Comparison of ENCODE assay signal across 33 cellular contexts in the genomic region with DNA sequence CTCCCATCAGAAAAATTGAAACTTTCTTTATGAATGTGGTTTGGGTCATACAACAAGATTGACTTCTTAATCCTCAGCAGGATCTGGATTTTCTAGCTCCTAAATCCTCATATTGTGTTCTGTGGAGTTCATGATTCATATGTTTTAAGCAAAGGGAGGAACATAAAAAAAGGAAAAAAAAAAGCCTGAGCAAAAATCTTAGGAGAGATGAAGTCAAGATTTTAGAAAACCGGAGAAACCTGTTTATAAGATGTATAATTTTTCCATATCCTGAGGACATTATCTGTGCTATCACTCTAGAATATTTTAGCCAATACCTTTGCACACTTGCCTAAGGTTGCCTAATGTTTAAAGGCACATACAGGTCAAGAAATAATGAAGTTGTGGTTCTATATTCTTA. TPM values are rescaled to one million over a fixed set of nuclear protein-coding genes. Genes with fewer than 3 reads are reported as not detected.
"Had no signal": no experiment of that assay in that cellular context is flagged by ENCODE, and none has a peak within 500 bp of the region (broad histone marks: within the 10 kb centered on the region; RNA-seq: fewer than 3 reads in every experiment).

No MANE protein-coding gene starts in this region.

- H3K27ac ChIP-seq: ascending aorta, breast epithelium, coronary artery, dorsolateral prefrontal cortex had no signal

- ATAC-seq: activated CD4-positive, alpha-beta T cell treated with anti-CD3 and anti-CD28 coated beads for 36 hours; activated CD8-positive, alpha-beta memory T cell treated with anti-CD3 and anti-CD28 coated beads, Interleukin-2, amount 10 ng/mL, durations not matched to agents 7 days and 5 days; activated CD8-positive, alpha-beta T cell treated with anti-CD3 and anti-CD28 coated beads, Interleukin-2, amount 10 ng/mL, durations not matched to agents 7 days and 5 days; activated naive CD4-positive, alpha-beta T cell treated with anti-CD3 and anti-CD28 coated beads, Interleukin-2, amount 50 U/mL, for 72 hours; T-helper 17 cell had no signal

- FAIRE-seq: frontal cortex had no signal

- H3K4me3 ChIP-seq: ascending aorta, breast epithelium, coronary artery, dorsolateral prefrontal cortex, esophagus squamous epithelium had no signal

- DNase-seq: activated CD4-positive, alpha-beta memory T cell treated with anti-CD3 and anti-CD28 coated beads for 36 hours; activated CD4-positive, alpha-beta T cell treated with anti-CD3 and anti-CD28 coated beads for 36 hours; activated CD4-positive, alpha-beta T cell treated with anti-CD3 and anti-CD28 coated beads, Interleukin-2, amount 10 ng/mL, durations not matched to agents 24 days and 14 days; activated CD4-positive, CD25-positive, alpha-beta regulatory T cell; activated CD4-positive, CD25-positive, alpha-beta regulatory T cell treated with anti-CD3 and anti-CD28 coated beads, Interleukin-2, amount 50 U/mL, for 72 hours; activated CD8-positive, alpha-beta memory T cell treated with anti-CD3 and anti-CD28 coated beads, Interleukin-2, amount 10 ng/mL, durations not matched to agents 7 days and 5 days; activated CD8-positive, alpha-beta memory T cell treated with anti-CD3 and anti-CD28 coated beads, Interleukin-2, amount 50 U/mL, for 4 hours; activated CD8-positive, alpha-beta T cell treated with anti-CD3 and anti-CD28 coated beads, Interleukin-2, amount 10 ng/mL, durations not matched to agents 7 days and 5 days; activated gamma-delta T cell; activated naive CD4-positive, alpha-beta T cell; activated naive CD4-positive, alpha-beta T cell treated with anti-CD3 and anti-CD28 coated beads, Interleukin-2, amount 10 ng/mL, durations not matched to agents 7 days and 5 days; activated naive CD8-positive, alpha-beta T cell treated with anti-CD3 and anti-CD28 coated beads, Interleukin-2, amount 10 ng/mL, durations not matched to agents 7 days and 5 days; activated T-cell treated with anti-CD3 and anti-CD28 coated beads, Interleukin-2, amount 50 U/mL, for 1 hour; activated T-cell treated with anti-CD3 and anti-CD28 coated beads, Interleukin-2, amount 50 U/mL, for 48 hours; dorsolateral prefrontal cortex; effector memory CD4-positive, alpha-beta T cell; endodermal cell; erythroblast; esophagus squamous epithelium; head of caudate nucleus; hippocampal formation; T-helper 17 cell; T1000 had no signal

- H3K9me3 ChIP-seq: ascending aorta, breast epithelium, esophagus squamous epithelium had no signal

- H3K27me3 ChIP-seq: ascending aorta, breast epithelium, esophagus squamous epithelium had no signal

- H3K36me3 ChIP-seq: ascending aorta, breast epithelium, esophagus squamous epithelium had no signal

- H3K4me1 ChIP-seq: ascending aorta, breast epithelium had no signal

RNA-seq across cellular contexts. Expression of a gene that starts 7.0 kb away (rescaled TPM):
- total RNA-seq: activated CD4-positive, alpha-beta memory T cell treated with anti-CD3 and anti-CD28 coated beads for 36 hours; activated CD4-positive, alpha-beta T cell treated with anti-CD3 and anti-CD28 coated beads for 36 hours; activated CD4-positive, alpha-beta T cell treated with anti-CD3 and anti-CD28 coated beads, Interleukin-2, amount 10 ng/mL, durations not matched to agents 24 days and 14 days; activated CD8-positive, alpha-beta memory T cell treated with anti-CD3 and anti-CD28 coated beads for 36 hours; activated CD8-positive, alpha-beta memory T cell treated with anti-CD3 and anti-CD28 coated beads, Interleukin-2, amount 10 ng/mL, durations not matched to agents 7 days and 5 days; activated CD8-positive, alpha-beta T cell treated with anti-CD3 and anti-CD28 coated beads, Interleukin-2, amount 10 ng/mL, durations not matched to agents 7 days and 5 days; activated naive CD8-positive, alpha-beta T cell treated with anti-CD3 and anti-CD28 coated beads, Interleukin-2, amount 10 ng/mL, durations not matched to agents 7 days and 5 days; activated T-helper 1 cell treated with anti-CD3 and anti-CD28 coated beads, Interleukin-12 subunit alpha, Interleukin-12 subunit beta, Interleukin-2, Interleukin-4 antibody, amounts not matched to agents 30 ng/mL and 10 ng/mL and 1 ng/mL, durations not matched to agents 14 hours and 24 hours and 36 hours; activated T-helper 2 cell treated with anti-CD3 and anti-CD28 coated beads, Interferon-gamma antibody, Interleukin-2, Interleukin-4, amounts not matched to agents 10 μg/mL and 5 μg/mL and 100 μg/mL, durations not matched to agents 14 hours and 24 hours and 36 hours; ascending aorta; frontal cortex had no signal

RNA-seq across cellular contexts. Expression of a gene that starts 49.7 kb away (rescaled TPM):
- total RNA-seq: activated CD4-positive, alpha-beta memory T cell treated with anti-CD3 and anti-CD28 coated beads for 36 hours; activated CD4-positive, alpha-beta T cell treated with anti-CD3 and anti-CD28 coated beads, Interleukin-2, amount 10 ng/mL, durations not matched to agents 24 days and 14 days; activated CD8-positive, alpha-beta memory T cell treated with anti-CD3 and anti-CD28 coated beads for 36 hours; activated CD8-positive, alpha-beta memory T cell treated with anti-CD3 and anti-CD28 coated beads, Interleukin-2, amount 10 ng/mL, durations not matched to agents 7 days and 5 days; activated CD8-positive, alpha-beta T cell treated with anti-CD3 and anti-CD28 coated beads, Interleukin-2, amount 10 ng/mL, durations not matched to agents 7 days and 5 days; activated naive CD4-positive, alpha-beta T cell treated with anti-CD3 and anti-CD28 coated beads, Interleukin-2, amount 50 U/mL, for 72 hours; activated naive CD8-positive, alpha-beta T cell treated with anti-CD3 and anti-CD28 coated beads, Interleukin-2, amount 10 ng/mL, durations not matched to agents 7 days and 5 days; activated T-helper 1 cell treated with anti-CD3 and anti-CD28 coated beads, Interleukin-12 subunit alpha, Interleukin-12 subunit beta, Interleukin-2, Interleukin-4 antibody, amounts not matched to agents 30 ng/mL and 10 ng/mL and 1 ng/mL, durations not matched to agents 14 hours and 24 hours and 36 hours; activated T-helper 2 cell treated with anti-CD3 and anti-CD28 coated beads, Interferon-gamma antibody, Interleukin-2, Interleukin-4, amounts not matched to agents 10 μg/mL and 5 μg/mL and 100 μg/mL, durations not matched to agents 14 hours and 24 hours and 36 hours; ascending aorta; cardiac septum; endodermal cell; fibroblast of lung; frontal cortex; T-helper 17 cell had no signal
